Comparison of ENCODE assay signal across 9 cellular contexts in the genomic region with DNA sequence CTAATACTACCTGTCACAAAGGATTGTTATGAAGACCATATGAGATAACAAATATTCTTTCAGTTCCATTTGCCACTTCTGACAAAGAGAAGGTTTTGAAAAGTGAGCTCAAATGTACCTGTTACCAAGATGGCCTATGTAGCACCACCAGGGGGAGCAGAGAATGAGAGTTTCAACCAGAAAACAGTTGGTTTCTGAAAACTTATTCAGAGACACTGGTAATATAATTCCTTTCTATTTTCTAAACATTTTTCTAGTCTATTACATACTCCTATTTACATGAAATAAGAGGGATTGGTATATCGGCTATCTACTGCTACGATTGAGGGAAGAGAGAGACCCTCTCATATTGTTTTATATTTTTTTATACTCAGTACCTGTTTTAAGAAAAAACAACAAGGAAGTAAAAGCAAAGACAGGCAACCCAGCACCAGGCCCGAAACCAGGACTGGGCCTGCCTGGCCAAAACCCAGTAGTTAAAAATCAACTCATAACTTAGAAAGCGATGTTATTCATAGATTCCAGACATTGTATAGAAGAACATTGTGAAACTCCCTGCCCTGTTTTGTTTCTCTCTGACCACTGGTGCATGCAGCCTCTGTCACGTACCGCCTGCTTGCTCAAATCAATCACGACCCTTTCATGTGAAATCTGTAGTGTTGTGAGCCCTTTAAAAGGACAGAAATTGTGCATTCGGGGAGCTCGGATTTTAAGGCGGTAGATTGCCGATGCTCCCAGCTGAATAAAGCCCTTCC. TPM values are rescaled to one million over a fixed set of nuclear protein-coding genes. Genes with fewer than 3 reads are reported as not detected.
DNase-seq lines count a peak whose midpoint lies in the region; ATAC-seq and TF ChIP-seq lines count a peak whose summit lies in the region.
"Had no signal": no experiment of that assay in that cellular context is flagged by ENCODE, and none has a peak within 500 bp of the region (broad histone marks: within the 10 kb centered on the region; RNA-seq: fewer than 3 reads in every experiment).

No MANE protein-coding gene starts in this region.

- H3K36me3 Mint-ChIP-seq in mesothelial cell of epicardium, result no peaks in the 10 kb centered on the region

- H3K9me3 Mint-ChIP-seq in mesothelial cell of epicardium, result no peaks in the 10 kb centered on the region

- peak; percentile 82 for ATAC-seq in HG02798 (IDR thresholded peaks at IDR 0.05; ENCODE audit: poor library complexity, unreplicated experiment)

- no peaks in the 10 kb centered on the region for H3K27me3 Mint-ChIP-seq in mesothelial cell of epicardium (ENCODE audit: low read depth)

- H3K27me3 ChIP-seq in stomach, result no peaks in the 10 kb centered on the region
- H3K27me3 ChIP-seq: SJSA1 had no signal

- no peaks in the 10 kb centered on the region for H3K4me1 ChIP-seq in stomach
- H3K4me1 ChIP-seq: SJSA1 had no signal

- H3K9me3 ChIP-seq in stomach, result no peaks in the 10 kb centered on the region
- H3K9me3 ChIP-seq: SJSA1 had no signal

- in situ Hi-C loops in GM13976 (cut with MboI; ENCODE audit: low sequenced_read_pairs, unreplicated experiment), result no loop called here
- in situ Hi-C loops in astrocyte of the spinal cord (cut with HindIII; ENCODE audit: low sequenced_read_pairs), result no loop called here

- TF ChIP-seq EP300 in stomach (IDR thresholded peaks at IDR 0.05), result no peak

- H3K4me3 ChIP-seq in AG10803 (ENCODE audit: low read length) (no peak overlapping the region), astrocyte of the spinal cord (ENCODE audit: low read depth, low read length) (no peak overlapping the region), stomach (no peak overlapping the region)
- H3K4me3 ChIP-seq: SJSA1 had no signal

- no peak overlapping the region for H3K27ac Mint-ChIP-seq in mesothelial cell of epicardium

- no peak overlapping the region for H3K4me3 Mint-ChIP-seq in mesothelial cell of epicardium

- H3K27ac ChIP-seq in stomach, result no peak overlapping the region
- H3K27ac ChIP-seq: SJSA1 had no signal

- DNase-seq in AG10803 (ENCODE audit: low read depth) (peak; percentile 21), GM13976 (ENCODE audit: low spot score) (peak; percentile 26), OCI-M1 (lab: John Stamatoyannopoulos, UW) (peak; percentile 43), astrocyte of the spinal cord (ENCODE audit: low read depth, low spot score) (no peak), mesothelial cell of epicardium (ENCODE audit: low spot score in 2 of 2, unreplicated experiment in 2 of 2) (no peak), DMS79 treated with DMSO at 0.1 percent for 48 hours (lab: John Stamatoyannopoulos, UW) (no peak), stomach (no peak)

- WGBS in stomach, 5 donors, result 81 to 87% (median 82%) methylated on average over 11 of the region's 11 CpGs

- TF ChIP-seq CTCF in AG10803 (conservative IDR thresholded peaks at IDR 0.05; ENCODE audit: low read length) (peak; percentile 68), GM13976 (IDR thresholded peaks at IDR 0.05; ENCODE audit: borderline replicate concordance, control extremely low read depth, extremely low read depth, insufficient read depth, missing control alignments) (peak; percentile 54), astrocyte of the spinal cord (IDR thresholded peaks at IDR 0.05; ENCODE audit: low read depth, low read length) (peak; percentile 76), mesothelial cell of epicardium (IDR thresholded peaks at IDR 0.05; ENCODE audit: unreplicated experiment) (peak; percentile 58), stomach (IDR thresholded peaks at IDR 0.05) (peak in 2 of 7 experiments; percentile 14 to 33)

- no peaks in the 10 kb centered on the region for H3K36me3 ChIP-seq in stomach
- H3K36me3 ChIP-seq: SJSA1 had no signal

- TF ChIP-seq POLR2A in stomach (IDR thresholded peaks at IDR 0.05), result no peak

- intact Hi-C loops in stomach (cut with DNase I; ENCODE audit: low total_unique reads), result no loop called here

- H3K4me1 Mint-ChIP-seq in mesothelial cell of epicardium, result no peaks in the 10 kb centered on the region

RNA-seq across cellular contexts. Expression of a gene that starts 48.3 kb away (rescaled TPM):
- total RNA-seq in mesothelial cell of epicardium (0.09 TPM in 1 of 3 replicates, not detected in the others), stomach (1 to 10 TPM in 1 of 5 donors, not detected in 4; 1.3 TPM)
- polyA plus RNA-seq in stomach, result not detected
- total RNA-seq: SJSA1 had no signal

Comparison
In these comparisons a context has a peak if more than half of its experiments do, and no peak if none do; other contexts are left out.
1. DNase-seq: peak in AG10803 (single experiment), GM13976 (single experiment) and OCI-M1 (single experiment); none in astrocyte of the spinal cord (single experiment), mesothelial cell of epicardium (0 of 2), DMS79 treated with DMSO at 0.1 percent for 48 hours (single experiment) and stomach (single experiment).